15 cellular contexts compared by ENCODE assay signal in the genomic region with DNA sequence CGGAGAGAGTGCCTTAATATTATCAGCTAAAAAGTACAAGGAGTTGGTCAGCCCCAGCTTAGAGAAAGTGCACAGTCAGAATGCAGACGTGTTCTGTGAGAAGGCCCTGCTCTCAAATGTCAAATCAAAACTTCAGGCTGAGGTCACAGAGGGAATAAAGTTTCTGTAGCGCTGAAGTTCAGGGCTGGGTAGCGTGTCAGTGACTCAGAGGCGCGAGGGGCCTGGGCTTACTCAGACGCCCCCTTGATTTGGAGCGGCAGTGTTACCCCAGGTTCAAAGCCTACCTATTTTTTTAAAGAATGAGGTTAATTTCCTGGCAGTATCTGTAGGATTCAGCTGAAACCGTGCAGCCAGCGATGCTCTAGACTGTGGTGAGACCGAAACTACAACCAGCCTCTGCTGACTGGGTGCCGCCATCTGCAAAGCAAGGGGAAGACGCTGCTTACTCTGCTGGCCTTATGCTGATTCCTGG. TPM values are rescaled to one million over a fixed set of nuclear protein-coding genes. Genes with fewer than 3 reads are reported as not detected.
DNase-seq lines count a peak whose midpoint lies in the region; ATAC-seq, FAIRE-seq and TF ChIP-seq lines count a peak whose summit lies in the region.
"Had no signal": no experiment of that assay in that cellular context is flagged by ENCODE, and none has a peak within 500 bp of the region (broad histone marks: within the 10 kb centered on the region; RNA-seq: fewer than 3 reads in every experiment).

No MANE protein-coding gene starts in this region.

- no peak for FAIRE-seq in pancreas (lab: Jason Lieb, UNC)

- peaks cover 27% of the 10 kb centered on the region for H3K36me3 Mint-ChIP-seq in activated CD4-positive, alpha-beta T cell treated with anti-CD3 and anti-CD28 coated beads, Interleukin-2, amount 10 ng/mL, durations not matched to agents 24 days and 14 days (ENCODE audit: low read depth)
- peaks cover 24% of the 10 kb centered on the region for H3K36me3 Mint-ChIP-seq in activated CD4-positive, alpha-beta memory T cell treated with anti-CD3 and anti-CD28 coated beads for 36 hours

- H3K27ac Mint-ChIP-seq in activated CD4-positive, alpha-beta T cell treated with anti-CD3 and anti-CD28 coated beads, Interleukin-2, amount 10 ng/mL, durations not matched to agents 24 days and 14 days: peak overlapping the region; percentile 80
- peak overlapping the region; percentile 86 for H3K27ac Mint-ChIP-seq in activated CD4-positive, alpha-beta memory T cell treated with anti-CD3 and anti-CD28 coated beads for 36 hours

- H3K4me3 ChIP-seq in pancreas: no peak overlapping the region
- H3K4me3 ChIP-seq: body of pancreas, sigmoid colon had no signal

- POLR2A ChIA-PET in activated CD4-positive, alpha-beta memory T cell treated with anti-CD3 and anti-CD28 coated beads for 36 hours (lab: Charles Lee): interaction anchor here (0.7 to 1.7 kb wide), 7 partner anchors 8 to 52 kb away, joined by 3 to 10 read pairs (median 5); a partner anchor contains a TSS

- DNase-seq in activated CD4-positive, alpha-beta T cell treated with anti-CD3 and anti-CD28 coated beads, Interleukin-2, amount 10 ng/mL, durations not matched to agents 24 days and 14 days: peak; percentile 76
- DNase-seq in activated CD4-positive, alpha-beta T cell treated with anti-CD3 and anti-CD28 coated beads for 4 hours: no peak
- DNase-seq in activated CD4-positive, alpha-beta memory T cell treated with anti-CD3 and anti-CD28 coated beads for 36 hours: peak; percentile 90
- DNase-seq in stimulated activated CD4-positive, alpha-beta T cell treated with anti-CD3 and anti-CD28 coated beads, Interleukin-1b, Interleukin-23, amount 100 ng/mL, for 48 hours: peak; percentile 88
- DNase-seq in SIG-M5 treated with dmso at 0.1 percent for 504 hours (lab: John Stamatoyannopoulos, UW; ENCODE audit: unreplicated experiment): no peak
- DNase-seq in pancreas: no peak
- DNase-seq: body of pancreas, COR-L47, NCI-H1092 treated with DMSO at 0.1 percent for 48 hours, NCI-H2227 treated with DMSO at 0.1 percent for 48 hours, sigmoid colon, trophoblast cell had no signal

- intact Hi-C loops in activated CD4-positive, alpha-beta T cell treated with anti-CD3 and anti-CD28 coated beads, Interleukin-2, amount 10 ng/mL, durations not matched to agents 24 days and 14 days (cut with micrococcal nuclease): no loop called here
- intact Hi-C loops in activated CD4-positive, alpha-beta memory T cell treated with anti-CD3 and anti-CD28 coated beads for 36 hours (cut with micrococcal nuclease): loop anchor here (2.0 to 5.0 kb wide), 2 partner anchors 15 to 99 kb away; a partner anchor contains a TSS
- intact Hi-C loops in pancreas (cut with DNase I): no loop called here

- H3K27ac ChIP-seq in pancreas: no peak overlapping the region
- H3K27ac ChIP-seq: body of pancreas, neutrophil, sigmoid colon had no signal

- CTCF ChIA-PET in activated CD4-positive, alpha-beta memory T cell treated with anti-CD3 and anti-CD28 coated beads for 36 hours (lab: Charles Lee): interaction anchor here (0.6 to 2.9 kb wide), 10 partner anchors 10 to 53 kb away, joined by 3 to 16 read pairs (median 4); a partner anchor contains a TSS

- no peaks in the 10 kb centered on the region for H3K9me3 ChIP-seq in pancreas
- H3K9me3 ChIP-seq: body of pancreas, neutrophil, sigmoid colon had no signal

- peaks cover 5 to 7% (median 7%) of the 10 kb centered on the region in 3 donors for H3K4me1 ChIP-seq in pancreas

- H3K27me3 Mint-ChIP-seq in activated CD4-positive, alpha-beta T cell treated with anti-CD3 and anti-CD28 coated beads, Interleukin-2, amount 10 ng/mL, durations not matched to agents 24 days and 14 days: no peaks in the 10 kb centered on the region
- H3K27me3 Mint-ChIP-seq in activated CD4-positive, alpha-beta memory T cell treated with anti-CD3 and anti-CD28 coated beads for 36 hours: no peaks in the 10 kb centered on the region

- no peaks in the 10 kb centered on the region for H3K27me3 ChIP-seq in pancreas
- H3K27me3 ChIP-seq: body of pancreas, neutrophil, sigmoid colon had no signal

- TF ChIP-seq CTCF in pancreas (IDR thresholded peaks at IDR 0.05): no peak

- H3K36me3 ChIP-seq in pancreas: peaks cover 0 to 40% (median 0%) of the 10 kb centered on the region in 3 donors

- H3K4me3 Mint-ChIP-seq in activated CD4-positive, alpha-beta T cell treated with anti-CD3 and anti-CD28 coated beads, Interleukin-2, amount 10 ng/mL, durations not matched to agents 24 days and 14 days: peak overlapping the region; percentile 63
- H3K4me3 Mint-ChIP-seq in activated CD4-positive, alpha-beta memory T cell treated with anti-CD3 and anti-CD28 coated beads for 36 hours: peak overlapping the region; percentile 5

- H3K4me1 Mint-ChIP-seq in activated CD4-positive, alpha-beta T cell treated with anti-CD3 and anti-CD28 coated beads, Interleukin-2, amount 10 ng/mL, durations not matched to agents 24 days and 14 days: peaks cover 14% of the 10 kb centered on the region
- H3K4me1 Mint-ChIP-seq in activated CD4-positive, alpha-beta memory T cell treated with anti-CD3 and anti-CD28 coated beads for 36 hours (ENCODE audit: low read depth): peaks cover 29% of the 10 kb centered on the region

- ATAC-seq in GM19351 (IDR thresholded peaks at IDR 0.05; ENCODE audit: unreplicated experiment): peak; percentile 49
- no peak for ATAC-seq in pancreas
- no peak for ATAC-seq in GM21515 (IDR thresholded peaks at IDR 0.05; ENCODE audit: unreplicated experiment)
- ATAC-seq: body of pancreas had no signal

- 89 to 91% methylated on average over 13 of the region's 13 CpGs for WGBS in pancreas, 2 donors

- no peaks in the 10 kb centered on the region for H3K9me3 Mint-ChIP-seq in activated CD4-positive, alpha-beta T cell treated with anti-CD3 and anti-CD28 coated beads, Interleukin-2, amount 10 ng/mL, durations not matched to agents 24 days and 14 days
- H3K9me3 Mint-ChIP-seq in activated CD4-positive, alpha-beta memory T cell treated with anti-CD3 and anti-CD28 coated beads for 36 hours: no peaks in the 10 kb centered on the region

RNA-seq across cellular contexts. Expression of a gene that starts 4.8 kb away (rescaled TPM):
- 39.5 and 42.5 TPM in 2 replicates for total RNA-seq in activated CD4-positive, alpha-beta T cell treated with anti-CD3 and anti-CD28 coated beads, Interleukin-2, amount 10 ng/mL, durations not matched to agents 24 days and 14 days
- total RNA-seq in activated CD4-positive, alpha-beta memory T cell treated with anti-CD3 and anti-CD28 coated beads for 36 hours: 10 to 100 TPM; 31.8 to 32.2 TPM
- total RNA-seq in pancreas: 10 to 100 TPM; 11.1 to 25.4 (median 14.1) TPM
- 10 to 100 TPM; 40.2 to 72.9 TPM for polyA plus RNA-seq in pancreas

RNA-seq across cellular contexts. Expression of a gene that starts 9.1 kb away (rescaled TPM):
- total RNA-seq in activated CD4-positive, alpha-beta T cell treated with anti-CD3 and anti-CD28 coated beads, Interleukin-2, amount 10 ng/mL, durations not matched to agents 24 days and 14 days: 13.1 and 20.9 TPM in 2 replicates
- 10 to 100 TPM; 14.2 to 15.2 TPM for total RNA-seq in activated CD4-positive, alpha-beta memory T cell treated with anti-CD3 and anti-CD28 coated beads for 36 hours
- total RNA-seq in pancreas: 1 to 10 TPM in 4 of 6 donors, under 1 TPM in 2; 0.47 to 4.6 (median 1.1) TPM
- 10 to 100 TPM in 1 of 2 donors, 1 to 10 TPM in 1; 6.4 to 17.5 TPM for polyA plus RNA-seq in pancreas

RNA-seq across cellular contexts. Expression of a gene that starts 9.8 kb away (rescaled TPM):
- 6.9 and 8.0 TPM in 2 replicates for total RNA-seq in activated CD4-positive, alpha-beta T cell treated with anti-CD3 and anti-CD28 coated beads, Interleukin-2, amount 10 ng/mL, durations not matched to agents 24 days and 14 days
- 1 to 10 TPM; 3.3 to 4.2 TPM for total RNA-seq in activated CD4-positive, alpha-beta memory T cell treated with anti-CD3 and anti-CD28 coated beads for 36 hours
- total RNA-seq in pancreas: under 1 TPM; 0.16 to 0.95 (median 0.25) TPM
- 1 to 10 TPM; 2.1 to 7.7 TPM for polyA plus RNA-seq in pancreas
- total RNA-seq: body of pancreas had no signal

RNA-seq across cellular contexts. Expression of a gene that starts 15.1 kb away (rescaled TPM):
- 38.5 and 56.3 TPM in 2 replicates for total RNA-seq in activated CD4-positive, alpha-beta T cell treated with anti-CD3 and anti-CD28 coated beads, Interleukin-2, amount 10 ng/mL, durations not matched to agents 24 days and 14 days
- 10 to 100 TPM; 31.2 to 34.9 TPM for total RNA-seq in activated CD4-positive, alpha-beta memory T cell treated with anti-CD3 and anti-CD28 coated beads for 36 hours
- total RNA-seq in pancreas: 10 to 100 TPM; 12.2 to 25.5 (median 20.1) TPM
- 10 to 100 TPM; 35.2 to 41.7 TPM for polyA plus RNA-seq in pancreas

RNA-seq across cellular contexts. Expression of a gene that starts 21.1 kb away (rescaled TPM):
- 27.7 and 30.2 TPM in 2 replicates for total RNA-seq in activated CD4-positive, alpha-beta T cell treated with anti-CD3 and anti-CD28 coated beads, Interleukin-2, amount 10 ng/mL, durations not matched to agents 24 days and 14 days
- total RNA-seq in activated CD4-positive, alpha-beta memory T cell treated with anti-CD3 and anti-CD28 coated beads for 36 hours: 10 to 100 TPM; 14.6 to 16.0 TPM
- total RNA-seq in pancreas: 10 to 100 TPM; 27.6 to 44.9 (median 37.7) TPM
- polyA plus RNA-seq in pancreas: 10 to 100 TPM; 74.2 to 82.0 TPM

Comparison
In these comparisons a context has a peak if more than half of its experiments do, and no peak if none do; other contexts are left out.
1. DNase-seq: peak in activated CD4-positive, alpha-beta T cell treated with anti-CD3 and anti-CD28 coated beads, Interleukin-2, amount 10 ng/mL, durations not matched to agents 24 days and 14 days (single experiment), activated CD4-positive, alpha-beta memory T cell treated with anti-CD3 and anti-CD28 coated beads for 36 hours (single experiment) and stimulated activated CD4-positive, alpha-beta T cell treated with anti-CD3 and anti-CD28 coated beads, Interleukin-1b, Interleukin-23, amount 100 ng/mL, for 48 hours (single experiment); none in activated CD4-positive, alpha-beta T cell treated with anti-CD3 and anti-CD28 coated beads for 4 hours (0 of 2), SIG-M5 treated with dmso at 0.1 percent for 504 hours (single experiment) and pancreas (0 of 6).